Comparison of ENCODE assay signal across 22 cellular contexts in genomic region chr5:174667526-174667925, GRCh38. TPM values are rescaled to one million over a fixed set of nuclear protein-coding genes. Genes with fewer than 3 reads are reported as not detected.
"Had no signal": no experiment of that assay in that cellular context is flagged by ENCODE, and none has a peak within 500 bp of the region (broad histone marks: within the 10 kb centered on the region; RNA-seq: fewer than 3 reads in every experiment).

No MANE protein-coding gene starts in this region.

- H3K27me3 ChIP-seq: gastrocnemius medialis, neutrophil, right lobe of liver, stomach, thyroid gland had no signal

- H3K27ac Mint-ChIP-seq: natural killer cell; progenitor cell of endocrine pancreas; stimulated activated effector memory CD8-positive, alpha-beta T cell treated with anti-CD3 and anti-CD28 coated beads, Interleukin-12 subunit alpha, Interleukin-12 subunit beta, amount 100 ng/mL, for 72 hours had no signal

- H3K36me3 ChIP-seq: gastrocnemius medialis, heart left ventricle, lower lobe of right lung, neutrophil, right lobe of liver, stomach, thyroid gland had no signal

- H3K79me2 ChIP-seq: parathyroid adenoma had no signal

- H3K4me1 Mint-ChIP-seq: natural killer cell; stimulated activated effector memory CD8-positive, alpha-beta T cell treated with anti-CD3 and anti-CD28 coated beads, Interleukin-12 subunit alpha, Interleukin-12 subunit beta, amount 100 ng/mL, for 72 hours had no signal

- H2AFZ ChIP-seq: parathyroid adenoma had no signal

- H3K4me3 ChIP-seq: dorsolateral prefrontal cortex, gastrocnemius medialis, heart left ventricle, lower lobe of right lung, right lobe of liver, smooth muscle cell, stomach, thyroid gland had no signal

- H3K9ac ChIP-seq: parathyroid adenoma had no signal

- H3K4me2 ChIP-seq: smooth muscle cell had no signal

- H3K9me3 ChIP-seq: gastrocnemius medialis, lower lobe of right lung, neutrophil, right lobe of liver, thyroid gland had no signal

- H3K36me3 Mint-ChIP-seq: natural killer cell; stimulated activated effector memory CD8-positive, alpha-beta T cell treated with anti-CD3 and anti-CD28 coated beads, Interleukin-12 subunit alpha, Interleukin-12 subunit beta, amount 100 ng/mL, for 72 hours had no signal

- DNase-seq: dorsolateral prefrontal cortex; effector CD4-positive, alpha-beta T cell; foreskin fibroblast; gastrocnemius medialis; heart left ventricle; hippocampal formation; left ventricle myocardium superior; lower lobe of right lung; natural killer cell; right lobe of liver; stimulated activated CD4-positive, alpha-beta T cell treated with anti-CD3 and anti-CD28 coated beads, Interleukin-2, amount 100 ng/mL, for 24 hours; stimulated activated CD4-positive, alpha-beta T cell treated with anti-CD3 and anti-CD28 coated beads, Interleukin-4, amount 100 ng/mL, for 24 hours; stimulated activated naive CD4-positive, alpha-beta T cell treated with Interleukin-2 at 50 U/mL for 16 hours; stomach; thyroid gland had no signal

- ATAC-seq: gastrocnemius medialis; heart left ventricle; left ventricle myocardium superior; lower lobe of right lung; natural killer cell; right lobe of liver; stimulated activated effector memory CD8-positive, alpha-beta T cell treated with anti-CD3 and anti-CD28 coated beads, Interleukin-12 subunit alpha, Interleukin-12 subunit beta, amount 100 ng/mL, for 72 hours had no signal

- H3K4me1 ChIP-seq: gastrocnemius medialis, heart left ventricle, lower lobe of right lung, parathyroid adenoma, right lobe of liver, stomach, thyroid gland had no signal

- H3K4me3 Mint-ChIP-seq: natural killer cell; stimulated activated effector memory CD8-positive, alpha-beta T cell treated with anti-CD3 and anti-CD28 coated beads, Interleukin-12 subunit alpha, Interleukin-12 subunit beta, amount 100 ng/mL, for 72 hours had no signal

- H3K27ac ChIP-seq: dorsolateral prefrontal cortex, gastrocnemius medialis, heart left ventricle, lower lobe of right lung, neutrophil, parathyroid adenoma, right lobe of liver, stomach, thyroid gland had no signal

RNA-seq across cellular contexts. Expression of gene MSX2, which starts 56.9 kb away (rescaled TPM):
- total RNA-seq: right lobe of liver, temporal lobe had no signal
- polyA plus RNA-seq: neural cell had no signal
